In the genomic region with DNA sequence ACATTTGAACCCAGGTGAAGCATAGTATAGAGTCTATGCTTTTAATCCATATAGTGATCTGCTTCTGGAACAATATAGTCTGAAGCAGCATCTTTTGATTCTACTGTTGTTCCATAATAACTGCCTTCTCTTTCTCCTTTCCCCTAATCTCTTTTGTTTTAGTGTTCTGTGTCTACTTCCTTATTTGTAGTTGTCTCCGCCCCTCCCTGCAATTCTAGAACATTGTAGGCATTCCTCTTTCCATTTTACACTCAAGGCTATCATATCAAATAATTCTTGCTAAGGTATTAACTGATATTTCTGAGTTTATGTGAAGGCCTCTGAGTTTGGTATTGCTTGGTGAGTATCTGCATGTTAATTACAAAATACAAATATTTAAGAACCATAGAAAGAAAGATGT, we compare ENCODE assay signal across 23 cellular contexts. TPM values are rescaled to one million over a fixed set of nuclear protein-coding genes. Genes with fewer than 3 reads are reported as not detected.
DNase-seq lines count a peak whose midpoint lies in the region; ATAC-seq and TF ChIP-seq lines count a peak whose summit lies in the region.
"Had no signal": no experiment of that assay in that cellular context is flagged by ENCODE, and none has a peak within 500 bp of the region (broad histone marks: within the 10 kb centered on the region; RNA-seq: fewer than 3 reads in every experiment).

No MANE protein-coding gene starts in this region.

- H3K36me3 Mint-ChIP-seq in activated B cell treated with CpG ODN at 0.5 μM for 24 hours (ENCODE audit: low read depth) = peaks cover 15% of the 10 kb centered on the region

- H3K4me3 ChIP-seq in mucosa of descending colon = no peak overlapping the region
- H3K4me3 ChIP-seq: lung, tibial nerve had no signal

- H3K4me1 ChIP-seq in mucosa of descending colon (ENCODE audit: low read depth) = peaks cover 12% of the 10 kb centered on the region

- ATAC-seq in activated B cell treated with CpG ODN at 0.5 μM for 24 hours (ENCODE audit: low read depth) (no peak), mucosa of descending colon (peak; percentile 92), HG02852 (IDR thresholded peaks at IDR 0.05; ENCODE audit: unreplicated experiment) (no peak)
- ATAC-seq: Panc1 had no signal

- H3K27me3 Mint-ChIP-seq in activated B cell treated with CpG ODN at 0.5 μM for 24 hours = no peaks in the 10 kb centered on the region
- H3K27me3 Mint-ChIP-seq: CD4-positive, alpha-beta memory T cell had no signal

- H3K36me3 ChIP-seq in mucosa of descending colon (ENCODE audit: low read depth) = no peaks in the 10 kb centered on the region

- H3K4me1 Mint-ChIP-seq in activated B cell treated with CpG ODN at 0.5 μM for 24 hours = peaks cover 24% of the 10 kb centered on the region

- intact Hi-C loops in activated B cell treated with CpG ODN at 0.5 μM for 24 hours (cut with micrococcal nuclease) (no loop called here), mucosa of descending colon (cut with DNase I, micrococcal nuclease) (no loop called here)

- peak; percentile 4 for DNase-seq in EH (ENCODE audit: low read depth)
- peak; percentile 21 for DNase-seq in MV-4-11 (lab: John Stamatoyannopoulos, UW)
- no peak for DNase-seq in activated B cell treated with CpG ODN at 0.5 μM for 24 hours
- peak in 1 of 3 donors; percentile 50 for DNase-seq in mucosa of descending colon
- DNase-seq in stimulated activated naive CD4-positive, alpha-beta T cell (lab: John Stamatoyannopoulos, UW) = no peak
- DNase-seq in NCI-H446 (lab: John Stamatoyannopoulos, UW) = no peak
- DNase-seq: activated CD4-positive, alpha-beta T cell treated with anti-CD3 and anti-CD28 coated beads for 48 hours; activated naive CD4-positive, alpha-beta T cell treated with anti-CD3 and anti-CD28 coated beads, Interleukin-2, amount 50 U/mL, for 16 hours; anterior cingulate cortex; CD4-positive, alpha-beta memory T cell; dermis blood vessel endothelial cell; DMS 273 treated with DMSO at 0.1 percent for 48 hours; GOT3; kidney; NCI-H226; NCI-H82; SHP77 treated with DMSO at 0.1 percent for 48 hours; stimulated activated CD8-positive, alpha-beta memory T cell treated with anti-CD3 and anti-CD28 coated beads, Interleukin-4, amount 100 ng/mL, for 48 hours had no signal

- peak overlapping the region; percentile 4 for H3K27ac Mint-ChIP-seq in activated B cell treated with CpG ODN at 0.5 μM for 24 hours
- H3K27ac Mint-ChIP-seq: activated T-helper 1 cell treated with anti-CD3 and anti-CD28 coated beads, Interleukin-12 subunit alpha, Interleukin-12 subunit beta, Interleukin-2, Interleukin-4 antibody, amounts not matched to agents 30 ng/mL and 10 ng/mL and 1 ng/mL, durations not matched to agents 14 hours and 24 hours and 36 hours had no signal

- no peaks in the 10 kb centered on the region for H3K9me3 ChIP-seq in mucosa of descending colon
- H3K9me3 ChIP-seq: tibial nerve had no signal

- POLR2A ChIA-PET in activated B cell treated with CpG ODN at 0.5 μM for 24 hours (lab: Charles Lee) = no interaction called here

- H3K9me3 Mint-ChIP-seq in activated B cell treated with CpG ODN at 0.5 μM for 24 hours = no peaks in the 10 kb centered on the region
- H3K9me3 Mint-ChIP-seq: activated T-helper 1 cell treated with anti-CD3 and anti-CD28 coated beads, Interleukin-12 subunit alpha, Interleukin-12 subunit beta, Interleukin-2, Interleukin-4 antibody, amounts not matched to agents 30 ng/mL and 10 ng/mL and 1 ng/mL, durations not matched to agents 14 hours and 24 hours and 36 hours had no signal

- CTCF ChIA-PET in activated B cell treated with CpG ODN at 0.5 μM for 24 hours (lab: Charles Lee) = no interaction called here

- H3K4me3 Mint-ChIP-seq in activated B cell treated with CpG ODN at 0.5 μM for 24 hours = no peak overlapping the region
- H3K4me3 Mint-ChIP-seq: activated T-helper 1 cell treated with anti-CD3 and anti-CD28 coated beads, Interleukin-12 subunit alpha, Interleukin-12 subunit beta, Interleukin-2, Interleukin-4 antibody, amounts not matched to agents 30 ng/mL and 10 ng/mL and 1 ng/mL, durations not matched to agents 14 hours and 24 hours and 36 hours had no signal

- no peak for TF ChIP-seq CTCF in activated B cell treated with CpG ODN at 0.5 μM for 24 hours (IDR thresholded peaks at IDR 0.05)
- TF ChIP-seq CTCF in mucosa of descending colon (IDR thresholded peaks at IDR 0.05) = no peak

RNA-seq across cellular contexts. Expression of a gene that starts 11.6 kb away (rescaled TPM):
- 39.1 and 44.4 TPM in 2 replicates for total RNA-seq in activated B cell treated with CpG ODN at 0.5 μM for 24 hours
- total RNA-seq in mucosa of descending colon = 100 to 1,000 TPM in 1 of 3 donors, 10 to 100 TPM in 2; 65.0 to 108 (median 84.7) TPM

Comparison
In these comparisons a context has a peak if more than half of its experiments do, and no peak if none do; other contexts are left out.
1. DNase-seq: peak in EH (single experiment) and MV-4-11 (single experiment); none in activated B cell treated with CpG ODN at 0.5 μM for 24 hours (single experiment), stimulated activated naive CD4-positive, alpha-beta T cell (0 of 6) and NCI-H446 (0 of 2).